ENCODE assay signal across 10 cellular contexts in the genomic region with DNA sequence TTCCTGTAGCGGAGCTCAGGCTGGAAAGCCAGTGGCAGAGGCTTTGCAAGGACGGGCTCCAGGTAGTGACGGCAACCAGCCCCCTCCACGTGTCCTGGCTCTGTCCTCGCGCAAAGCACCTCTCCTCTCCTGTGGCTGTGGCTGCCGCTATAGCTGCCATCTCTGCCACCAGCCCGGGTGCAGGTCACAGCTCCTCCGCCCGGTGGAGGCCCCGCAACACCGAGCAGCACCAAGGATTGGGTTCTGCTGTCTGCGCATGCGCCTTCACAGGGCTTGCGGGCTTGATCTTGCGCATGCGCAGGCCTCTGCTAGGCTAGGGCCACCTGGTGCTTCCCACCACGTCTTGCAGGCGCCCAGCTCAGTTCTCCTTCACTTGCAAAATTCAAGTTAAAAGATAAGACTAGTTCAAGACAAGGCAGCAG.
DNase-seq lines count a peak whose midpoint lies in the region; ATAC-seq and TF ChIP-seq lines count a peak whose summit lies in the region.
"Had no signal": no experiment of that assay in that cellular context is flagged by ENCODE, and none has a peak within 500 bp of the region (broad histone marks: within the 10 kb centered on the region; RNA-seq: fewer than 3 reads in every experiment).

No MANE protein-coding gene starts in this region.

- no TSS peak for BruUV-seq in MCF 10A (replicated peaks; lab: Mats Ljungman, UMichigan)

- H3K4me3 ChIP-seq in lower lobe of right lung: peak overlapping the region; percentile 25

- no peak overlapping the region for H3K4me3 Mint-ChIP-seq in MCF 10A (ENCODE audit: unreplicated experiment)

- CTCF ChIA-PET in MCF 10A (lab: Yijun Ruan, JAX): no interaction called here

- no peaks in the 10 kb centered on the region for H3K4me1 Mint-ChIP-seq in MCF 10A (ENCODE audit: insufficient read depth, unreplicated experiment)

- no peaks in the 10 kb centered on the region for H3K4me1 ChIP-seq in lower lobe of right lung

- ATAC-seq in lower lobe of right lung: peak in 1 of 2 donors; percentile 77
- ATAC-seq in GM18520 (IDR thresholded peaks at IDR 0.05; ENCODE audit: unreplicated experiment): no peak
- ATAC-seq: HCT116 had no signal

- H3K9me3 ChIP-seq in lower lobe of right lung: no peaks in the 10 kb centered on the region

- peaks cover 10% of the 10 kb centered on the region for H3K9me3 Mint-ChIP-seq in MCF 10A (ENCODE audit: unreplicated experiment)

- H3K36me3 Mint-ChIP-seq in MCF 10A (ENCODE audit: insufficient read depth, unreplicated experiment): no peaks in the 10 kb centered on the region

- POLR2A ChIA-PET in MCF 10A (lab: Yijun Ruan, JAX): no interaction called here

- no peak overlapping the region for H3K27ac Mint-ChIP-seq in MCF 10A (ENCODE audit: low read depth, unreplicated experiment)

- no peak overlapping the region for H3K27ac ChIP-seq in lower lobe of right lung

- peak; percentile 76 to 90 for DNase-seq in T47D (ENCODE audit: low read depth in 1 of 2, low spot score in 1 of 2)
- no peak for DNase-seq in MCF 10A (ENCODE audit: unreplicated experiment)
- peak; percentile 7 for DNase-seq in activated gamma-delta T cell treated with anti-CD3 and anti-CD28 coated beads, Interleukin-2, amount 50 U/mL, for 16 hours (ENCODE audit: low read depth)
- DNase-seq in lower lobe of right lung: peak; percentile 68
- DNase-seq in ureter (ENCODE audit: low spot score): peak; percentile 45
- no peak for DNase-seq in HUDEP-2 (lab: John Stamatoyannopoulos, UW; ENCODE audit: unreplicated experiment in 76 of 76)
- no peak for DNase-seq in COLO829 (ENCODE audit: low spot score)
- DNase-seq: OCI-M1 had no signal

- TF ChIP-seq CTCF in MCF 10A (IDR thresholded peaks at IDR 0.05; ENCODE audit: unreplicated experiment) (no peak), lower lobe of right lung (IDR thresholded peaks at IDR 0.05) (no peak)

- no peaks in the 10 kb centered on the region for H3K36me3 ChIP-seq in lower lobe of right lung

- in situ Hi-C loops in T47D (cut with HindIII; ENCODE audit: low pct_unique_long_range_greater_than_20kb, low sequenced_read_pairs): no loop called here

- H3K27me3 ChIP-seq in lower lobe of right lung (ENCODE audit: low read depth): no peaks in the 10 kb centered on the region

- no peaks in the 10 kb centered on the region for H3K27me3 Mint-ChIP-seq in MCF 10A (ENCODE audit: insufficient read depth, unreplicated experiment)

- intact Hi-C loops in MCF 10A (cut with micrococcal nuclease): no loop called here
- intact Hi-C loops in lower lobe of right lung (cut with DNase I): no loop called here

Comparison
In these comparisons a context has a peak if more than half of its experiments do, and no peak if none do; other contexts are left out.
1. DNase-seq: peak in T47D (2 of 2), activated gamma-delta T cell treated with anti-CD3 and anti-CD28 coated beads, Interleukin-2, amount 50 U/mL, for 16 hours (single experiment), lower lobe of right lung (single experiment) and ureter (single experiment); none in MCF 10A (single experiment), HUDEP-2 (0 of 76) and COLO829 (single experiment).